In genomic region chr3:126997455-126998038, GRCh38 we compare ENCODE assay signal across 20 cellular contexts.
"Had no signal": no experiment of that assay in that cellular context is flagged by ENCODE, and none has a peak within 500 bp of the region (broad histone marks: within the 10 kb centered on the region; RNA-seq: fewer than 3 reads in every experiment).

No MANE protein-coding gene starts in this region.

- ATAC-seq: activated CD8-positive, alpha-beta T cell treated with anti-CD3 and anti-CD28 coated beads, Interleukin-2, amount 10 ng/mL, durations not matched to agents 7 days and 5 days; body of pancreas; effector memory CD8-positive, alpha-beta T cell; right lobe of liver; stimulated activated naive CD8-positive, alpha-beta T cell treated with anti-CD3 and anti-CD28 coated beads, Interleukin-15, Interleukin-2, amounts not matched to agents 100 U/mL and 50 U/mL, for 24 hours; T-cell had no signal

- DNase-seq: activated CD4-positive, alpha-beta T cell treated with anti-CD3 and anti-CD28 coated beads for 4 hours; activated CD8-positive, alpha-beta memory T cell treated with anti-CD3 and anti-CD28 coated beads, Interleukin-2, amount 50 U/mL, for 48 hours; activated CD8-positive, alpha-beta T cell treated with anti-CD3 and anti-CD28 coated beads, Interleukin-2, amount 10 ng/mL, durations not matched to agents 7 days and 5 days; activated naive CD4-positive, alpha-beta T cell treated with anti-CD3 and anti-CD28 coated beads, Interleukin-2, amount 10 ng/mL, durations not matched to agents 7 days and 5 days; adrenal gland; body of pancreas; effector memory CD8-positive, alpha-beta T cell; midbrain; naive B cell; right lobe of liver; stimulated activated CD4-positive, alpha-beta T cell treated with anti-CD3 and anti-CD28 coated beads, Interleukin-2, amount 100 ng/mL, for 48 hours; stimulated activated naive CD8-positive, alpha-beta T cell treated with anti-CD3 and anti-CD28 coated beads, Interleukin-15, Interleukin-2, amounts not matched to agents 100 U/mL and 50 U/mL, for 24 hours; T-cell; T1000 had no signal

- H3K27me3 ChIP-seq: adrenal gland, body of pancreas, neutrophil, right lobe of liver, suprapubic skin had no signal

- H3K36me3 Mint-ChIP-seq: activated naive CD4-positive, alpha-beta T cell treated with anti-CD3 and anti-CD28 coated beads, Interleukin-2, amount 10 ng/mL, durations not matched to agents 7 days and 5 days had no signal

- H3K4me3 Mint-ChIP-seq: activated CD8-positive, alpha-beta T cell treated with anti-CD3 and anti-CD28 coated beads, Interleukin-2, amount 10 ng/mL, durations not matched to agents 7 days and 5 days; activated naive CD4-positive, alpha-beta T cell treated with anti-CD3 and anti-CD28 coated beads, Interleukin-2, amount 10 ng/mL, durations not matched to agents 7 days and 5 days; activated T-helper 1 cell treated with anti-CD3 and anti-CD28 coated beads, Interleukin-12 subunit alpha, Interleukin-12 subunit beta, Interleukin-2, Interleukin-4 antibody, amounts not matched to agents 30 ng/mL and 10 ng/mL and 1 ng/mL, durations not matched to agents 14 hours and 24 hours and 36 hours; dendritic cell treated with granulocyte-macrophage colony-stimulating factor and Interleukin-4, amounts not matched to agents 40 ng/mL and 50 ng/mL, for 4 days; effector memory CD8-positive, alpha-beta T cell; naive B cell; T-cell had no signal

- H3K36me3 ChIP-seq: adrenal gland, neutrophil, prostate gland, right lobe of liver, suprapubic skin had no signal

- H3K4me1 ChIP-seq: right lobe of liver had no signal

- H3K27me3 Mint-ChIP-seq: activated naive CD4-positive, alpha-beta T cell treated with anti-CD3 and anti-CD28 coated beads, Interleukin-2, amount 10 ng/mL, durations not matched to agents 7 days and 5 days; dendritic cell treated with granulocyte-macrophage colony-stimulating factor and Interleukin-4, amounts not matched to agents 40 ng/mL and 50 ng/mL, for 4 days; effector memory CD8-positive, alpha-beta T cell; naive B cell; T-cell had no signal

- H3K9me3 Mint-ChIP-seq: activated naive CD4-positive, alpha-beta T cell treated with anti-CD3 and anti-CD28 coated beads, Interleukin-2, amount 10 ng/mL, durations not matched to agents 7 days and 5 days; activated T-helper 1 cell treated with anti-CD3 and anti-CD28 coated beads, Interleukin-12 subunit alpha, Interleukin-12 subunit beta, Interleukin-2, Interleukin-4 antibody, amounts not matched to agents 30 ng/mL and 10 ng/mL and 1 ng/mL, durations not matched to agents 14 hours and 24 hours and 36 hours; dendritic cell treated with granulocyte-macrophage colony-stimulating factor and Interleukin-4, amounts not matched to agents 40 ng/mL and 50 ng/mL, for 4 days; effector memory CD8-positive, alpha-beta T cell; naive B cell; T-cell had no signal

- H3K4me3 ChIP-seq: adrenal gland, body of pancreas, lung, prostate gland, right lobe of liver, suprapubic skin had no signal

- H3K27ac Mint-ChIP-seq: activated CD8-positive, alpha-beta T cell treated with anti-CD3 and anti-CD28 coated beads, Interleukin-2, amount 10 ng/mL, durations not matched to agents 7 days and 5 days; activated naive CD4-positive, alpha-beta T cell treated with anti-CD3 and anti-CD28 coated beads, Interleukin-2, amount 10 ng/mL, durations not matched to agents 7 days and 5 days; activated T-helper 1 cell treated with anti-CD3 and anti-CD28 coated beads, Interleukin-12 subunit alpha, Interleukin-12 subunit beta, Interleukin-2, Interleukin-4 antibody, amounts not matched to agents 30 ng/mL and 10 ng/mL and 1 ng/mL, durations not matched to agents 14 hours and 24 hours and 36 hours; dendritic cell treated with granulocyte-macrophage colony-stimulating factor and Interleukin-4, amounts not matched to agents 40 ng/mL and 50 ng/mL, for 4 days; effector memory CD8-positive, alpha-beta T cell; T-cell had no signal

- H3K27ac ChIP-seq: adrenal gland, body of pancreas, neutrophil, prostate gland, right lobe of liver had no signal

- H3K9me3 ChIP-seq: adrenal gland, body of pancreas, neutrophil, prostate gland, right lobe of liver, suprapubic skin had no signal

- H3K4me1 Mint-ChIP-seq: activated naive CD4-positive, alpha-beta T cell treated with anti-CD3 and anti-CD28 coated beads, Interleukin-2, amount 10 ng/mL, durations not matched to agents 7 days and 5 days had no signal
